16 cellular contexts compared by ENCODE assay signal in the genomic region with DNA sequence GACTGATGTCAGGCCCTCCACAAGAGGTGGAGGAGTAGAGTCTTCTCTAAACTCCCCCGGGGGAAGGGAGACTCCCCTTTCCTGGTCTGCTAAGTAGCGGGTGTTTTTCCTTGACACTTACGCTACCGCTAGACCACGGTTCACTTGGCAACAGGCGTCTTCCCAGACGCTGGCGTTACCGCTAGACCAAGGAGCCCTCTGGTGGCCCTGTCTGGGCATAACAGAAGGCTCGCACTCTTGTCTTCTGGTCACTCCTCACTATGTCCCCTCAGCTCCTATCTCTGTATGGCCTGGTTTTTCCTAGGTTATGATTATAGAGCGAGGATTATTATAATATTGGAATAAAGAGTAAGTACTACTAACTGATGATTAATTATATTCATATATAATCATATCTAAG. TPM values are rescaled to one million over a fixed set of nuclear protein-coding genes. Genes with fewer than 3 reads are reported as not detected.
A peak's percentile ranks its signal among the peaks of the same experiment; 100 is the strongest.
DNase-seq lines count a peak whose midpoint lies in the region; ATAC-seq and TF ChIP-seq lines count a peak whose summit lies in the region.
"Not testable (repeated sequence)": the region's sequence is repeated elsewhere in the genome, so short reads cannot be mapped to it uniquely, and the experiment has no call there.
"Had no signal": no experiment of that assay in that cellular context is flagged by ENCODE, and none has a peak within 500 bp of the region (broad histone marks: within the 10 kb centered on the region; RNA-seq: fewer than 3 reads in every experiment).

No MANE protein-coding gene starts in this region.

- H4K20me1 ChIP-seq in BLaER1 treated with 17β-estradiol and CSF1 and Interleukin-3, amounts not matched to agents 10 nM and 100 nM; GM23338 (replicated peaks; ENCODE audit: insufficient read depth); OCI-LY3 (ENCODE audit: insufficient read depth, low read length); fibroblast of lung (ENCODE audit: control insufficient read depth, extremely low read depth, insufficient read depth, low read length): not testable (repeated sequence)

- not testable (repeated sequence) for H3K79me2 ChIP-seq in GM23338 (replicated peaks; ENCODE audit: insufficient read depth); OCI-LY3 (ENCODE audit: low read length); fibroblast of lung (ENCODE audit: control insufficient read depth, insufficient read depth, low read length)

- H3K36me3 Mint-ChIP-seq in GM23338 (ENCODE audit: low read depth) = peaks cover 32% of the 10 kb centered on the region
- not testable (repeated sequence) for H3K36me3 Mint-ChIP-seq in neural crest cell (ENCODE audit: low read depth)

- peaks cover 10 to 31% (median 23%) of the 10 kb centered on the region in 10 experiments; a peak in 18 of 20 replicates for H3K4me1 ChIP-seq in BLaER1 treated with 17β-estradiol and CSF1 and Interleukin-3, amounts not matched to agents 10 nM and 100 nM
- H3K4me1 ChIP-seq in GM23338 (ENCODE audit: insufficient read depth); OCI-LY3 (ENCODE audit: low read length); body of pancreas; fibroblast of lung (ENCODE audit: control insufficient read depth, extremely low read depth, insufficient read depth, low read length): not testable (repeated sequence)

- H3K27ac ChIP-seq in BLaER1 treated with 17β-estradiol and CSF1 and Interleukin-3, amounts not matched to agents 10 nM and 100 nM = peak overlapping the region in 4 of 11 experiments; percentile 28 to 75 (median 60); a peak in 5 of 22 replicates
- H3K27ac ChIP-seq in GM23338 (ENCODE audit: low read depth); OCI-LY3 (ENCODE audit: low read length); body of pancreas; fibroblast of lung (ENCODE audit: insufficient read depth, low read length): not testable (repeated sequence)

- not testable (repeated sequence) for H3K4me1 Mint-ChIP-seq in GM23338, neural crest cell

- not testable (repeated sequence) for H3K4me3 Mint-ChIP-seq in GM23338, neural crest cell

- H3K9ac ChIP-seq in BLaER1 treated with 17β-estradiol and CSF1 and Interleukin-3, amounts not matched to agents 10 nM and 100 nM; OCI-LY3 (ENCODE audit: low read length); fibroblast of lung (ENCODE audit: insufficient read depth, low read length): not testable (repeated sequence)

- intact Hi-C loops in body of pancreas (cut with DNase I) = loop anchor here (10.0 kb wide), 1 partner anchor 217 kb away; no protein-coding TSS in a partner anchor

- H3K27ac Mint-ChIP-seq in GM23338; neural crest cell (ENCODE audit: unreplicated experiment): not testable (repeated sequence)

- not testable (repeated sequence) for ATAC-seq in GM23338, body of pancreas

- peaks cover 0 to 11% (median 0%) of the 10 kb centered on the region in 11 experiments; a peak in 3 of 22 replicates for H3K36me3 ChIP-seq in BLaER1 treated with 17β-estradiol and CSF1 and Interleukin-3, amounts not matched to agents 10 nM and 100 nM
- not testable (repeated sequence) for H3K36me3 ChIP-seq in GM23338 (ENCODE audit: insufficient read depth); OCI-LY3 (replicated peaks; ENCODE audit: low read depth, low read length); body of pancreas (replicated peaks in 1 of 2; ENCODE audit: insufficient read depth in 1 of 2, low read depth in 2 of 2); fibroblast of lung (ENCODE audit: control insufficient read depth, insufficient read depth, low read length)

- not testable (repeated sequence) for H2AFZ ChIP-seq in GM23338; OCI-LY3 (ENCODE audit: low read depth, low read length); fibroblast of lung (ENCODE audit: low read length)

- TF ChIP-seq POLR2A in body of pancreas (IDR thresholded peaks at IDR 0.05) = not testable (repeated sequence)

- H3F3A ChIP-seq in GM23338 (replicated peaks; ENCODE audit: low read depth) = not testable (repeated sequence)

- H3K27me3 ChIP-seq in BLaER1 treated with 17β-estradiol and CSF1 and Interleukin-3, amounts not matched to agents 10 nM and 100 nM; GM23338 (ENCODE audit: insufficient read depth); OCI-LY3 (ENCODE audit: low read depth, low read length); body of pancreas; fibroblast of lung (ENCODE audit: control insufficient read depth, insufficient read depth, low read length): not testable (repeated sequence)

- DNase-seq in GM23338 (ENCODE audit: low spot score) (peak; percentile 19), body of pancreas (peak in 1 of 4 donors; percentile 48)
- DNase-seq in fibroblast of lung (ENCODE audit: low read depth in 2 of 2); neural crest cell (ENCODE audit: low read depth, low spot score): not testable (repeated sequence)
- peak; percentile 14 to 15 for DNase-seq in stimulated activated CD4-positive, alpha-beta T cell treated with anti-CD3 and anti-CD28 coated beads, Interleukin-4, amount 100 ng/mL, for 4 hours

- H3K9me3 ChIP-seq in BLaER1 treated with 17β-estradiol and CSF1 and Interleukin-3, amounts not matched to agents 10 nM and 100 nM (replicated peaks in 1 of 11) = peaks cover 80 to 94% (median 87%) of the 10 kb centered on the region in 11 experiments
- not testable (repeated sequence) for H3K9me3 ChIP-seq in OCI-LY3 (ENCODE audit: insufficient read depth, low read length); body of pancreas; fibroblast of lung (ENCODE audit: control insufficient read depth, insufficient read depth, low read depth, low read length)

- H3K27me3 Mint-ChIP-seq in GM23338 (ENCODE audit: insufficient read depth, low read depth, poor library complexity); neural crest cell (ENCODE audit: low read depth): not testable (repeated sequence)

- WGBS in body of pancreas, 2 donors = 17 to 30% methylated on average over 2 of the region's 11 CpGs

- H3K4me3 ChIP-seq in BLaER1 treated with 17β-estradiol and CSF1 and Interleukin-3, amounts not matched to agents 10 nM and 100 nM = peak overlapping the region in 2 of 10 experiments; percentile 14 to 35; a peak in 3 of 20 replicates
- not testable (repeated sequence) for H3K4me3 ChIP-seq in GM23338; OCI-LY3 (ENCODE audit: low read length); WI38 (ENCODE audit: low read depth, low read length); body of pancreas; fibroblast of lung (replicated peaks in 1 of 4; ENCODE audit: control extremely low read depth in 1 of 4, insufficient read depth in 1 of 4, low read depth in 3 of 4, low read length in 4 of 4)

- peak overlapping the region in 7 of 11 experiments; percentile 15 to 50 (median 37); a peak in 5 of 22 replicates for H3K4me2 ChIP-seq in BLaER1 treated with 17β-estradiol and CSF1 and Interleukin-3, amounts not matched to agents 10 nM and 100 nM
- H3K4me2 ChIP-seq in GM23338; fibroblast of lung (ENCODE audit: extremely low read depth, insufficient read depth, low read length): not testable (repeated sequence)
- peak overlapping the region; percentile 28; the same call in 1 of the 2 replicates for H3K4me2 ChIP-seq in OCI-LY3 (ENCODE audit: low read length)

- peaks cover 85% of the 10 kb centered on the region for H3K9me3 Mint-ChIP-seq in GM23338
- H3K9me3 Mint-ChIP-seq in neural crest cell = peaks cover 17% of the 10 kb centered on the region

- H3K9me2 ChIP-seq in GM23338 (ENCODE audit: insufficient read depth) = not testable (repeated sequence)

- peak; percentile 30 to 31; a peak in 3 of 4 replicates for TF ChIP-seq CTCF in GM23338 (conservative IDR thresholded peaks at IDR 0.05; ENCODE audit: low read depth in 2 of 2)
- not testable (repeated sequence) for TF ChIP-seq CTCF in OCI-LY3 (IDR thresholded peaks at IDR 0.05; ENCODE audit: low read depth, low read length)
- peak; percentile 31; the same call in 1 of the 2 replicates for TF ChIP-seq CTCF in WI38 (IDR thresholded peaks at IDR 0.05; ENCODE audit: low read depth, low read length)
- peak in 5 of 7 experiments; percentile 16 to 56 (median 25) for TF ChIP-seq CTCF in body of pancreas (IDR thresholded peaks at IDR 0.05)
- TF ChIP-seq CTCF in fibroblast of lung (conservative IDR thresholded peaks at IDR 0.05 in 1 of 2, IDR thresholded peaks at IDR 0.05 in 1 of 2; ENCODE audit: low read depth in 1 of 2, low read length in 2 of 2) = peak; percentile 6 to 17
- TF ChIP-seq CTCF in neural crest cell (conservative IDR thresholded peaks at IDR 0.05) = peak; percentile 34

RNA-seq across cellular contexts. Expression of a gene that starts 5.0 kb away (rescaled TPM):
- total RNA-seq in GM23338 (2014; rRNA removed; shearing (Covaris generic)) = not detected in 2 replicates
- not detected in 2 replicates for polyA plus RNA-seq in GM23338 (2016; fragmentation: Nextera tagmentation; extraction: Ambion mirVana)
- total RNA-seq in body of pancreas = not detected
- total RNA-seq in fibroblast of lung = under 0.01 and 0.17 TPM in 2 replicates
- 0.02 and 0.09 TPM in 2 replicates for polyA plus RNA-seq in fibroblast of lung
- polyA plus RNA-seq in fibroblast of lung (2012) = 0.05 TPM in 1 of 2 replicates, not detected in the other
- polyA minus RNA-seq in fibroblast of lung (ENCODE audit: low replicate concordance) = not detected in 2 replicates
- total RNA-seq in neural crest cell = 0.05 TPM in 2 replicates
- total RNA-seq: activated CD4-positive, alpha-beta T cell treated with anti-CD3 and anti-CD28 coated beads, Interleukin-2, amount 10 ng/mL, durations not matched to agents 24 days and 14 days; foreskin keratinocyte; mesenteric fat pad; natural killer cell; progenitor cell of endocrine pancreas; suprapubic skin had no signal
- polyA plus RNA-seq: AG04450, foreskin keratinocyte, IgD-negative memory B cell had no signal

RNA-seq across cellular contexts. Expression of a gene that starts 28.6 kb away (rescaled TPM):
- 7.6 and 10.8 TPM in 2 replicates for total RNA-seq in GM23338 (2014; rRNA removed; shearing (Covaris generic))
- polyA plus RNA-seq in GM23338 (2016; fragmentation: Nextera tagmentation; extraction: Ambion mirVana) = 4.8 and 6.4 TPM in 2 replicates
- 1 to 10 TPM in 1 of 2 donors, under 1 TPM in 1; 0.33 to 2.3 TPM for total RNA-seq in body of pancreas
- total RNA-seq in fibroblast of lung = 4.1 and 5.3 TPM in 2 replicates
- polyA plus RNA-seq in fibroblast of lung = 2.2 and 2.8 TPM in 2 replicates
- 1.7 and 2.0 TPM in 2 replicates for polyA plus RNA-seq in fibroblast of lung (2012)
- 0.27 and 0.63 TPM in 2 replicates for polyA minus RNA-seq in fibroblast of lung (ENCODE audit: low replicate concordance)
- total RNA-seq in neural crest cell = 4.2 and 4.7 TPM in 2 replicates

RNA-seq across cellular contexts. Expression of a gene that starts 30.9 kb away (rescaled TPM):
- 7.5 and 11.4 TPM in 2 replicates for total RNA-seq in GM23338 (2014; rRNA removed; shearing (Covaris generic))
- polyA plus RNA-seq in GM23338 (2016; fragmentation: Nextera tagmentation; extraction: Ambion mirVana) (2.9 and 3.5 TPM in 2 replicates), fibroblast of lung (3.8 and 5.0 TPM in 2 replicates)
- total RNA-seq in body of pancreas (1 to 10 TPM; 2.3 to 4.6 TPM), fibroblast of lung (4.6 and 5.9 TPM in 2 replicates), neural crest cell (10.5 and 11.4 TPM in 2 replicates)
- polyA plus RNA-seq in fibroblast of lung (2012) = 2.7 and 2.9 TPM in 2 replicates
- polyA minus RNA-seq in fibroblast of lung (ENCODE audit: low replicate concordance) = 1.2 and 2.3 TPM in 2 replicates

RNA-seq across cellular contexts. Expression of a gene that starts 52.5 kb away (rescaled TPM):
- 3.8 and 7.5 TPM in 2 replicates for total RNA-seq in GM23338 (2014; rRNA removed; shearing (Covaris generic))
- polyA plus RNA-seq in GM23338 (2016; fragmentation: Nextera tagmentation; extraction: Ambion mirVana) (1.4 and 2.0 TPM in 2 replicates), fibroblast of lung (1.0 and 2.0 TPM in 2 replicates)
- total RNA-seq in body of pancreas (1 to 10 TPM; 3.6 to 4.4 TPM), fibroblast of lung (4.9 and 5.8 TPM in 2 replicates), neural crest cell (8.6 and 9.0 TPM in 2 replicates)
- polyA plus RNA-seq in fibroblast of lung (2012) = 1.0 and 2.0 TPM in 2 replicates
- 1.4 TPM in 2 replicates for polyA minus RNA-seq in fibroblast of lung (ENCODE audit: low replicate concordance)
